ENCODE assay signal across 9 cellular contexts in the genomic region with DNA sequence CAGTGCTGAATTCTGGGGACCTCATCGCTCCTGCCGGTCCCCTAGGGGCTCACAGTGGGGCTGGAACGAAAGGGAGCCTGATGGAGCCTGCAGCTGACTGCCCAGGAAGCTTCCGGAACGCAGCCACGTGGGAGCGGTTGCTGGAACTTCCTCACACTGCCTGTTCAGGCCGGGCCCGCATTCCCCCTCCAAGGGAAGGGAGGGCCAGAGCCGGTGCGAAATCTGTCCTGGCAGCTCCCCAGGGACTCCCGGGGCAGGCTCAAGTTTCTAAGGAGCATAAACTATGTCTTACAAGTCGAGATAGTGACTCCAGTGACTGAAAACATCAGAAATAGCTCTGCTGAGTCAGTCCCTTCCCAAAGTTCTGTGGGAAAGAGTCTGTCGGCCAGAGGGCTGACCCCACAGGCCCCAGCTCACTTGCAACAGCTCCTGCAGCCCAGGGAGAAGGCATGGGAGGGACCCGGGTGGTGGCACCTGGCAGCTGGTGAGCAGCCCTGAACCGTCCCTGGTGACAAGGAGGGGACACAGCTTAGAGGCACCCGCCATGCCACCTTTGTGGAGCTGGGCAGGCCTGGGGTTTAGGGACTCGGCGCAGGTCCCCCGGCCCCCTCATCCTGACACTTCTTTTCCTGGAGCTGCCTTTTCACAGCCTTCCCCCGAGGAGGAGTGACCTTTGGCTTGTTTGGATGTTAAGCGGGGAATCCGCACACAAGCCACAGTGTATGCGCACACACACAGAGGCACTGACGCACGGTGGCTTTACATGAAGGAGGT. TPM values are rescaled to one million over a fixed set of nuclear protein-coding genes. Genes with fewer than 3 reads are reported as not detected.
DNase-seq lines count a peak whose midpoint lies in the region; ATAC-seq and TF ChIP-seq lines count a peak whose summit lies in the region.
"Had no signal": no experiment of that assay in that cellular context is flagged by ENCODE, and none has a peak within 500 bp of the region (broad histone marks: within the 10 kb centered on the region; RNA-seq: fewer than 3 reads in every experiment).

No MANE protein-coding gene starts in this region.

- TF ChIP-seq CTCF in CD14-positive monocyte (IDR thresholded peaks at IDR 0.05) (no peak), foreskin fibroblast (IDR thresholded peaks at IDR 0.05; ENCODE audit: low read depth, low read length) (no peak), osteoblast (IDR thresholded peaks at IDR 0.05; ENCODE audit: extremely low read depth, low read depth, low read length) (no peak)

- no peaks in the 10 kb centered on the region for H3K36me3 ChIP-seq in osteoblast (ENCODE audit: insufficient read depth, low read length)

- H3K27me3 Mint-ChIP-seq in CD14-positive monocyte (ENCODE audit: low read depth in 3 of 3), result peaks cover 4 to 15% (median 12%) of the 10 kb centered on the region in 3 donors

- H3K36me3 Mint-ChIP-seq in CD14-positive monocyte, result peaks cover 6 to 14% of the 10 kb centered on the region in 2 donors

- H3K27ac Mint-ChIP-seq in CD14-positive monocyte, result no peak overlapping the region

- no peak for ATAC-seq in GM18520 (IDR thresholded peaks at IDR 0.05; ENCODE audit: unreplicated experiment)

- no peak overlapping the region for H3K4me3 Mint-ChIP-seq in CD14-positive monocyte

- H2AFZ ChIP-seq in osteoblast (ENCODE audit: low read length), result peak overlapping the region; percentile 62

- DNase-seq in CD14-positive monocyte (ENCODE audit: low spot score), result peak; percentile 46
- DNase-seq in RPMI7951 (ENCODE audit: low read depth), result peak; percentile 99
- peak; percentile 62 to 89 for DNase-seq in foreskin fibroblast
- peak; percentile 100 for DNase-seq in osteoblast (ENCODE audit: insufficient read length, low spot score, missing footprints)
- DNase-seq in LoVo (ENCODE audit: low spot score), result no peak
- no peak for DNase-seq in ecto neural progenitor cell (ENCODE audit: low spot score)
- no peak for DNase-seq in superior temporal gyrus (ENCODE audit: extremely low spot score)
- DNase-seq: activated T-cell treated with anti-CD3 and anti-CD28 coated beads, Interleukin-2, amount 50 U/mL, for 1 hour had no signal

- H3K9me3 Mint-ChIP-seq in CD14-positive monocyte, result peaks cover 35 to 48% (median 36%) of the 10 kb centered on the region in 7 donors

- peak overlapping the region; percentile 90 for H3K27ac ChIP-seq in osteoblast (ENCODE audit: low read depth, low read length)

- no peak overlapping the region for H3K4me3 ChIP-seq in foreskin fibroblast (ENCODE audit: low read depth in 1 of 2, low read length in 2 of 2)
- H3K4me3 ChIP-seq in osteoblast (ENCODE audit: insufficient read depth, low read length), result peak overlapping the region; percentile 8

- no peaks in the 10 kb centered on the region for H3K27me3 ChIP-seq in osteoblast (ENCODE audit: insufficient read depth, low read length)

- peak overlapping the region; percentile 34 for H3K4me2 ChIP-seq in osteoblast (ENCODE audit: insufficient read depth, low read length)

- intact Hi-C loops in CD14-positive monocyte (cut with micrococcal nuclease), result no loop called here

- H4K20me1 ChIP-seq in osteoblast (ENCODE audit: insufficient read depth, low read length), result no peaks in the 10 kb centered on the region

- no peaks in the 10 kb centered on the region for H3K9me3 ChIP-seq in osteoblast (ENCODE audit: low read depth, low read length)

- peaks cover 18% of the 10 kb centered on the region for H3K4me1 Mint-ChIP-seq in CD14-positive monocyte

- no peaks in the 10 kb centered on the region for H3K79me2 ChIP-seq in osteoblast (ENCODE audit: insufficient read depth, low read length)

- H3K4me1 ChIP-seq in osteoblast (ENCODE audit: insufficient read depth, low read length), result peaks cover 31% of the 10 kb centered on the region

RNA-seq across cellular contexts. Expression of gene PDGFA, which starts 47.6 kb away (rescaled TPM):
- polyA plus RNA-seq in CD14-positive monocyte, result under 1 TPM in 1 of 2 donors, not detected in 1; 0.29 TPM
- total RNA-seq in RPMI7951 (2014; rRNA removed; shearing (Covaris generic)), result 48.1 and 54.1 TPM in 2 replicates
- total RNA-seq in osteoblast, result 32.6 and 35.9 TPM in 2 replicates

Comparison
In these comparisons a context has a peak if more than half of its experiments do, and no peak if none do; other contexts are left out.
1. DNase-seq: peak in CD14-positive monocyte (single experiment), RPMI7951 (single experiment), foreskin fibroblast (2 of 2) and osteoblast (single experiment); none in LoVo (single experiment), ecto neural progenitor cell (single experiment) and superior temporal gyrus (single experiment).